In genomic region chr11:77548552-77549439, GRCh38 we compare ENCODE assay signal across 11 cellular contexts. TPM values are rescaled to one million over a fixed set of nuclear protein-coding genes. Genes with fewer than 3 reads are reported as not detected.
DNase-seq lines count a peak whose midpoint lies in the region; ATAC-seq and TF ChIP-seq lines count a peak whose summit lies in the region.
"Had no signal": no experiment of that assay in that cellular context is flagged by ENCODE, and none has a peak within 500 bp of the region (broad histone marks: within the 10 kb centered on the region; RNA-seq: fewer than 3 reads in every experiment).

No MANE protein-coding gene starts in this region.

- H2AFZ ChIP-seq in H9 (ENCODE audit: low read length) = no peak overlapping the region

- no peak overlapping the region for H3T11ph ChIP-seq in H9 (ENCODE audit: low read length)

- H4K91ac ChIP-seq in H9 (ENCODE audit: insufficient read length, low read depth, low read length) = no peak overlapping the region

- H3K4me1 Mint-ChIP-seq in H9 = peaks cover 19 to 21% of the 10 kb centered on the region in 2 experiments

- no peak overlapping the region for H2BK120ac ChIP-seq in H9 (ENCODE audit: low read depth, low read length, poor library complexity, severe bottlenecking)

- H3K4ac ChIP-seq in H9 (ENCODE audit: low read depth, low read length) = no peak overlapping the region

- H3K27ac Mint-ChIP-seq in H9 = peak overlapping the region; percentile 91 to 99 (median 99)

- ATAC-seq in SK-N-SH treated with all-trans-retinoic acid at 6 μM for 48 hours = peak; percentile 50
- ATAC-seq in sciatic nerve = peak; percentile 22
- no peak for ATAC-seq in GM21737 (IDR thresholded peaks at IDR 0.05; ENCODE audit: unreplicated experiment)

- H3K27me3 Mint-ChIP-seq in H9 (ENCODE audit: low read depth) = no peaks in the 10 kb centered on the region

- H3K23ac ChIP-seq in H9 (ENCODE audit: insufficient read length, low read depth, low read length) = no peak overlapping the region

- no peak overlapping the region for H4K5ac ChIP-seq in H9 (ENCODE audit: insufficient read length, low read depth, low read length)

- DNase-seq in H9 (no peak), sciatic nerve (ENCODE audit: low spot score) (no peak), adrenal gland (no peak), erythroblast (lab: John Stamatoyannopoulos, UW) (no peak), COLO829 (ENCODE audit: low spot score) (no peak)
- DNase-seq: activated naive CD4-positive, alpha-beta T cell treated with anti-CD3 and anti-CD28 coated beads, Interleukin-2, amount 50 U/mL, for 16 hours had no signal

- no peaks in the 10 kb centered on the region for H4K20me1 ChIP-seq in H9 (ENCODE audit: control insufficient read depth, insufficient read depth, insufficient read length)
- H4K20me1 ChIP-seq: BLaER1 had no signal

- H3K4me3 ChIP-seq in iPS-18a (ENCODE audit: low read length) = no peak overlapping the region
- no peak overlapping the region for H3K4me3 ChIP-seq in adrenal gland
- H3K4me3 ChIP-seq: BLaER1, SJSA1 had no signal

- no peak overlapping the region for H2AK5ac ChIP-seq in H9 (ENCODE audit: insufficient read length, low read length)

- H3K56ac ChIP-seq in H9 (ENCODE audit: insufficient read length, low read depth, low read length) = no peak overlapping the region

- H3K36me3 ChIP-seq in iPS-18a (ENCODE audit: control insufficient read depth, low read depth, low read length) (no peaks in the 10 kb centered on the region), adrenal gland (replicated peaks in 1 of 2) (no peaks in the 10 kb centered on the region)
- H3K36me3 ChIP-seq: BLaER1, SJSA1 had no signal

- H3K18ac ChIP-seq in H9 (ENCODE audit: insufficient read length, low read depth, low read length) = no peak overlapping the region

- no peak overlapping the region for H2BK12ac ChIP-seq in H9 (ENCODE audit: insufficient read length, low read depth, low read length)

- H3K4me1 ChIP-seq in H9 (ENCODE audit: insufficient read depth, low read length) (peaks cover 2% of the 10 kb centered on the region; the same call in 1 of the 2 replicates), iPS-18a (ENCODE audit: control insufficient read depth, low read depth, low read length) (peaks cover 16% of the 10 kb centered on the region), adrenal gland (replicated peaks in 1 of 2) (peaks cover 0 to 3% of the 10 kb centered on the region in 2 donors)
- H3K4me1 ChIP-seq: BLaER1, SJSA1 had no signal

- peak overlapping the region; percentile 40 for H3K4me2 ChIP-seq in H9 (ENCODE audit: insufficient read depth, insufficient read length, low read length)
- H3K4me2 ChIP-seq: BLaER1 had no signal

- H4K8ac ChIP-seq in H9 (replicated peaks; ENCODE audit: insufficient read length, low read depth, low read length) = no peak overlapping the region

- TF ChIP-seq POLR2A in adrenal gland (IDR thresholded peaks at IDR 0.05) (no peak), erythroblast (IDR thresholded peaks at IDR 0.05; ENCODE audit: low read length) (no peak)

- H3K27ac ChIP-seq in H9 (ENCODE audit: insufficient read length, low read depth, low read length) = peak overlapping the region; percentile 96
- no peak overlapping the region for H3K27ac ChIP-seq in iPS-18a (ENCODE audit: low read length)
- H3K27ac ChIP-seq in adrenal gland = peak overlapping the region in 1 of 5 donors; percentile 24
- H3K27ac ChIP-seq: BLaER1, SJSA1 had no signal

- peaks cover 0 to 2% (median 0%) of the 10 kb centered on the region in 3 experiments; a peak in 3 of 7 replicates for H3K36me3 Mint-ChIP-seq in H9 (ENCODE audit: insufficient read depth in 1 of 3, low read depth in 3 of 3)

- WGBS in H9 (ENCODE audit: extremely low coverage, insufficient read length, low lambda C conversion rate) = no CpG with 5 or more reads among the region's 6 CpGs
- 62 to 67% (median 65%) methylated on average over 6 of the region's 6 CpGs for WGBS in adrenal gland, 4 donors

- no peak; the same call in 2 of the 3 replicates for TF ChIP-seq CTCF in H9 (conservative IDR thresholded peaks at IDR 0.05)
- TF ChIP-seq CTCF in adrenal gland (IDR thresholded peaks at IDR 0.05) = peak in 2 of 6 experiments; percentile 1 to 3

- H2BK5ac ChIP-seq in H9 (ENCODE audit: insufficient read length, low read length) = no peak overlapping the region

- no peak overlapping the region for H2BK15ac ChIP-seq in H9 (ENCODE audit: low read depth, low read length)

- H3K9me3 Mint-ChIP-seq in H9 = no peaks in the 10 kb centered on the region

- peak overlapping the region in 1 of 2 experiments; percentile 6; a peak in 1 of 5 replicates for H3K4me3 Mint-ChIP-seq in H9

- H3K27me3 ChIP-seq in H9 (ENCODE audit: insufficient read depth, low read length) = no peaks in the 10 kb centered on the region
- H3K27me3 ChIP-seq in iPS-18a (ENCODE audit: control insufficient read depth, insufficient read depth, low read length) = no peaks in the 10 kb centered on the region
- no peaks in the 10 kb centered on the region for H3K27me3 ChIP-seq in adrenal gland
- H3K27me3 ChIP-seq: BLaER1, SJSA1 had no signal

- no peaks in the 10 kb centered on the region for H3K23me2 ChIP-seq in H9 (ENCODE audit: insufficient read length, low read depth, low read length, poor library complexity, severe bottlenecking)

- H3K9ac ChIP-seq in H9 (ENCODE audit: extremely low read depth, insufficient read length, low read length) = no peak overlapping the region
- H3K9ac ChIP-seq in iPS-18a (ENCODE audit: low read length) = peak overlapping the region; percentile 55
- H3K9ac ChIP-seq: BLaER1 had no signal

- no peaks in the 10 kb centered on the region for H3K79me2 ChIP-seq in H9 (ENCODE audit: insufficient read depth, low read length)

- no peak overlapping the region for H3K14ac ChIP-seq in H9 (ENCODE audit: insufficient read depth, low read length)

- H3K9me3 ChIP-seq in H9 (ENCODE audit: control insufficient read depth, low read depth, low read length) (no peaks in the 10 kb centered on the region), iPS-18a (ENCODE audit: control insufficient read depth, low read depth, low read length) (peaks cover 6% of the 10 kb centered on the region), adrenal gland (replicated peaks in 1 of 3) (no peaks in the 10 kb centered on the region)
- H3K9me3 ChIP-seq: BLaER1, SJSA1 had no signal

- H3K79me1 ChIP-seq in H9 (ENCODE audit: insufficient read depth, low read depth, low read length, poor library complexity, severe bottlenecking) = no peaks in the 10 kb centered on the region

- intact Hi-C loops in sciatic nerve (cut with DNase I) (loop anchor here (10.0 kb wide), 1 partner anchor 364 kb away; no protein-coding TSS in a partner anchor), adrenal gland (cut with DNase I) (loop anchor here (10.0 kb wide), 2 partner anchors 344 to 424 kb away; partner anchors contain the start of gene MYO7A (in 1 of the 2))

- no peak overlapping the region for H2BK20ac ChIP-seq in H9 (ENCODE audit: low read depth, low read length, poor library complexity, severe bottlenecking)

TF ChIP-seq in SK-N-SH treated with all-trans-retinoic acid at 6 μM for 48 hours, 23 proteins besides CTCF, POLR2A, EP300 and RAD21:
- TF ChIP-seq OSR1 (CRISPR knock-in tag; IDR thresholded peaks at IDR 0.05) = no peak
- TF ChIP-seq CSDC2 (CRISPR knock-in tag; IDR thresholded peaks at IDR 0.05) = no peak
- TF ChIP-seq BACH2 (CRISPR knock-in tag; IDR thresholded peaks at IDR 0.05; ENCODE audit: borderline replicate concordance) = no peak
- no peak for TF ChIP-seq PPARA (CRISPR knock-in tag; IDR thresholded peaks at IDR 0.05; ENCODE audit: borderline replicate concordance)
- TF ChIP-seq ISL1 (CRISPR knock-in tag; IDR thresholded peaks at IDR 0.05) = no peak
- TF ChIP-seq RARB (CRISPR knock-in tag; IDR thresholded peaks at IDR 0.05) = no peak
TF ChIP-seq in SK-N-SH treated with all-trans-retinoic acid at 6 μM for 48 hours: peak in this region for 0.

RNA-seq across cellular contexts. Expression of gene AQP11, which starts 41.0 kb away (rescaled TPM):
- 0.72 and 1.1 TPM in 2 replicates for total RNA-seq in H9 (2021)
- 1.4 TPM for total RNA-seq in sciatic nerve
- 10 to 100 TPM; 11.6 to 57.1 (median 21.6) TPM for total RNA-seq in adrenal gland
- polyA plus RNA-seq in adrenal gland = 10 to 100 TPM in 1 of 3 donors, 1 to 10 TPM in 2; 1.9 to 43.4 (median 2.6) TPM
